Comparison of ENCODE assay signal across 17 cellular contexts in the genomic region with DNA sequence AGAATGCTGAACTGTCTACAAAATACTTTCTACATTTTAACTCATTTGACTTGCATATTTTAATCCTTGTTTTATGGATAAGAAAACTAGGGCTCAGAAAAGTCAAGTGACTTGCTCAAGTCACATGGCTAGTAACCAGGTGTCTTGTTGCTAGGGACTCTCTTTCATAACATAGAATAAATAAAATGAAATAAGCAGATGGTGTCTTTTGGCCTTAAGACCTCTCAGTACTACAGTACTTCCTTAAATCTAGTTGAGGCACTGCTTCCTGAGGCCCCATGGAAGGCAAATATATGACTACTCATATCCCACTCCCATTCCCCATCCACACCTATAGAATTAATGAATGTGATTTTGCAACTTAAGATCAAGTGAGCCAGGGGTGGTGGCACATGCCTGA.
DNase-seq lines count a peak whose midpoint lies in the region; ATAC-seq and TF ChIP-seq lines count a peak whose summit lies in the region.
"Had no signal": no experiment of that assay in that cellular context is flagged by ENCODE, and none has a peak within 500 bp of the region (broad histone marks: within the 10 kb centered on the region; RNA-seq: fewer than 3 reads in every experiment).

No MANE protein-coding gene starts in this region.

- H3K14ac ChIP-seq in mesenchymal stem cell (ENCODE audit: low read length in 2 of 2) = no peak overlapping the region

- H3K36me3 ChIP-seq in KMS-11 (ENCODE audit: insufficient read depth) (no peaks in the 10 kb centered on the region; the same call in 1 of the 2 replicates), SJSA1 (peaks cover 35% of the 10 kb centered on the region), mesenchymal stem cell (ENCODE audit: control insufficient read depth in 1 of 2, insufficient read depth in 2 of 2, low read depth in 1 of 2, low read length in 2 of 2) (peaks cover 0 to 3% of the 10 kb centered on the region in 2 experiments)
- H3K36me3 ChIP-seq: tibial artery had no signal

- 0 out of 2 replicates have a peak overlapping the region, but pooled peaks have one; percentile 7 for H3K27ac ChIP-seq in KMS-11
- peak overlapping the region; percentile 98 for H3K27ac ChIP-seq in SJSA1
- no peak overlapping the region for H3K27ac ChIP-seq in mesenchymal stem cell (ENCODE audit: low read length, poor library complexity, severe bottlenecking)
- H3K27ac ChIP-seq: tibial artery had no signal

- H3K9ac ChIP-seq in KMS-11 (no peak overlapping the region), mesenchymal stem cell (ENCODE audit: low read length) (no peak overlapping the region)

- H2BK120ac ChIP-seq in mesenchymal stem cell (ENCODE audit: low read depth, low read length) = no peak overlapping the region

- no peaks in the 10 kb centered on the region for H4K20me1 ChIP-seq in KMS-11 (ENCODE audit: insufficient read depth)

- H3K4me2 ChIP-seq in KMS-11 = peak overlapping the region; percentile 4; the same call in 1 of the 2 replicates
- no peak overlapping the region for H3K4me2 ChIP-seq in mesenchymal stem cell (ENCODE audit: low read length, poor library complexity, severe bottlenecking)

- H3K9me3 ChIP-seq in SJSA1 (replicated peaks) (0 out of 2 replicates have a peak, but pooled peaks cover 4% of the 10 kb centered on the region), mesenchymal stem cell (ENCODE audit: control insufficient read depth, low read length) (no peaks in the 10 kb centered on the region)
- H3K9me3 ChIP-seq: tibial artery had no signal

- H3K18ac ChIP-seq in mesenchymal stem cell (ENCODE audit: low read depth in 1 of 2, low read length in 2 of 2) = no peak overlapping the region

- no peak overlapping the region for H4K91ac ChIP-seq in mesenchymal stem cell (ENCODE audit: low read length)

- ATAC-seq in HG02981 (IDR thresholded peaks at IDR 0.05; ENCODE audit: unreplicated experiment) = peak; percentile 68
- ATAC-seq in left cardiac atrium = no peak
- ATAC-seq in GM18867 (IDR thresholded peaks at IDR 0.05; ENCODE audit: unreplicated experiment) = no peak
- no peak for ATAC-seq in HG03025 (IDR thresholded peaks at IDR 0.05; ENCODE audit: low FRiP score, unreplicated experiment)
- ATAC-seq: SK-N-SH treated with all-trans-retinoic acid at 6 μM for 48 hours had no signal

- H2BK12ac ChIP-seq in mesenchymal stem cell (ENCODE audit: low read length in 2 of 2) = no peak overlapping the region

- H3K4me1 ChIP-seq in KMS-11 (ENCODE audit: low read depth, poor library complexity, severe bottlenecking) = peaks cover 100% of the 10 kb centered on the region
- H3K4me1 ChIP-seq in SJSA1 (replicated peaks) = peaks cover 80% of the 10 kb centered on the region
- H3K4me1 ChIP-seq in mesenchymal stem cell (ENCODE audit: control insufficient read depth, insufficient read depth, low read depth, low read length) = peaks cover 3% of the 10 kb centered on the region

- intact Hi-C loops in left cardiac atrium (cut with DNase I) = no loop called here

- peaks cover 99% of the 10 kb centered on the region for H3K79me2 ChIP-seq in KMS-11 (ENCODE audit: insufficient read depth, low read depth)

- no peaks in the 10 kb centered on the region for H3K27me3 ChIP-seq in KMS-11 (ENCODE audit: insufficient read depth, low read depth)
- no peaks in the 10 kb centered on the region for H3K27me3 ChIP-seq in SJSA1 (replicated peaks)
- H3K27me3 ChIP-seq in mesenchymal stem cell (ENCODE audit: control insufficient read depth in 1 of 2, insufficient read depth in 1 of 2, low read length in 2 of 2) = no peaks in the 10 kb centered on the region
- H3K27me3 ChIP-seq: tibial artery had no signal

- H4K8ac ChIP-seq in mesenchymal stem cell (ENCODE audit: low read length) = no peak overlapping the region

- H2BK5ac ChIP-seq in mesenchymal stem cell (ENCODE audit: low read depth, low read length, poor library complexity, severe bottlenecking) = no peak overlapping the region

- peaks cover 1% of the 10 kb centered on the region for H3K79me1 ChIP-seq in mesenchymal stem cell (replicated peaks; ENCODE audit: low read length, poor library complexity, severe bottlenecking)

- no peak for TF ChIP-seq CTCF in KMS-11 (conservative IDR thresholded peaks at IDR 0.05; ENCODE audit: low read depth, low read length)

- no peak overlapping the region for H3K4ac ChIP-seq in mesenchymal stem cell (ENCODE audit: low read depth in 1 of 2, low read length in 2 of 2)

- H3K23ac ChIP-seq in mesenchymal stem cell (ENCODE audit: low read length in 2 of 2) = no peak overlapping the region

- no peak overlapping the region for H2AFZ ChIP-seq in KMS-11 (ENCODE audit: low read depth)
- H2AFZ ChIP-seq in mesenchymal stem cell (ENCODE audit: low read depth, low read length) = no peak overlapping the region

- H3K4me3 ChIP-seq in KMS-11 (IDR thresholded peaks at IDR 0.05; ENCODE audit: insufficient read depth, low read depth, low read length) = no peak overlapping the region
- no peak overlapping the region for H3K4me3 ChIP-seq in SJSA1
- H3K4me3 ChIP-seq in mesenchymal stem cell (ENCODE audit: insufficient read depth in 1 of 2, low read depth in 1 of 2, low read length in 2 of 2) = no peak overlapping the region
- H3K4me3 ChIP-seq: tibial artery had no signal

- H2AK5ac ChIP-seq in mesenchymal stem cell (ENCODE audit: low read length, severe bottlenecking) = peak overlapping the region; percentile 12

- no peak overlapping the region for H2BK15ac ChIP-seq in mesenchymal stem cell (ENCODE audit: low read depth, poor library complexity, severe bottlenecking)

- DNase-seq in SJSA1 (ENCODE audit: low read depth in 1 of 2, low spot score in 2 of 2) = no peak
- no peak for DNase-seq in mesenchymal stem cell
- no peak for DNase-seq in left cardiac atrium
- DNase-seq: activated CD4-positive, CD25-positive, alpha-beta regulatory T cell treated with anti-CD3 and anti-CD28 coated beads, Interleukin-2, amount 50 U/mL, for 72 hours; activated effector memory CD4-positive, alpha-beta T cell treated with Interleukin-2 at 50 U/mL for 16 hours; H7; immature natural killer cell; NCI-H1436 treated with DMSO at 0.1 percent for 48 hours; NCI-H2171 treated with DMSO at 0.1 percent for 48 hours; NCI-H774; stimulated activated CD4-positive, alpha-beta T cell treated with anti-CD3 and anti-CD28 coated beads, Interleukin-4, amount 100 ng/mL, for 1 hour; tibial artery had no signal
